Comparison of ENCODE assay signal across 29 cellular contexts in the genomic region with DNA sequence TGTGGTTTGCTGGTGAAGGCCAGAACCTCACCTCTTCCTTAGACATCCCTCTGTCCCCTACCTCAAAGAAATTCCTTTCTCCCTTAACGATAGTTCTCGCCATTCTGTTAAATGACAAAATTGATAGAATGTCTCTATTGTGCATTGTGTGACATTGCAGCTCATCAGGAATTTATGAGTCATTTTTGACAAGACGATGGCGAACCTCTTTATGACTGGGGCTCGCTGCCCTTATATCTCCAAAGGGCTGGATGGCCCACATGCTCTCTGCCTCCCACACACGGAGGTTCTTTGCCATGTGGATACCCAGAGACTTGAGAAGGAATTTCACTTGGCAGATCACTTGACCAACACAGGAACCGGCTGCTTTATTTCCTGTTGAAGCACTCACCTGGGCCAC.
"Had no signal": no experiment of that assay in that cellular context is flagged by ENCODE, and none has a peak within 500 bp of the region (broad histone marks: within the 10 kb centered on the region; RNA-seq: fewer than 3 reads in every experiment).

No MANE protein-coding gene starts in this region.

- H3K4me1 ChIP-seq: colonic mucosa had no signal

- ATAC-seq: activated CD8-positive, alpha-beta T cell treated with anti-CD3 and anti-CD28 coated beads for 36 hours; activated T-cell treated with anti-CD3 and anti-CD28 coated beads, Interleukin-2, amount 50 U/mL, for 4 hours; activated T-helper 17 cell treated with anti-CD3 and anti-CD28 coated beads, Interleukin-2, amount 50 U/mL, for 72 hours; gastroesophageal sphincter; heart right ventricle had no signal

- H3K27ac ChIP-seq: cardiac muscle cell, colonic mucosa, epithelial cell of prostate, esophagus squamous epithelium, gastroesophageal sphincter, heart right ventricle had no signal

- H3K4me3 ChIP-seq: cardiac muscle cell, colonic mucosa, esophagus squamous epithelium, gastroesophageal sphincter, heart right ventricle had no signal

- DNase-seq: activated CD4-positive, alpha-beta T cell treated with anti-CD3 and anti-CD28 coated beads for 4 hours; activated CD4-positive, alpha-beta T cell treated with anti-CD3 and anti-CD28 coated beads, Interleukin-2, amount 50 U/mL, for 1 hour; activated CD4-positive, alpha-beta T cell treated with anti-CD3 and anti-CD28 coated beads, Interleukin-2, amount 50 U/mL, for 48 hours; activated CD4-positive, CD25-positive, alpha-beta regulatory T cell; activated CD4-positive, CD25-positive, alpha-beta regulatory T cell treated with anti-CD3 and anti-CD28 coated beads, Interleukin-2, amount 50 U/mL, for 72 hours; activated CD8-positive, alpha-beta memory T cell treated with anti-CD3 and anti-CD28 coated beads for 24 hours; activated CD8-positive, alpha-beta T cell treated with anti-CD3 and anti-CD28 coated beads for 36 hours; activated effector memory CD4-positive, alpha-beta T cell treated with Interleukin-2 at 50 U/mL for 16 hours; activated gamma-delta T cell treated with Interleukin-2 at 50 U/mL for 16 hours; activated naive CD4-positive, alpha-beta T cell treated with anti-CD3 and anti-CD28 coated beads, Interleukin-2, amount 50 U/mL, for 16 hours; activated naive CD4-positive, alpha-beta T cell treated with Interleukin-2 at 50 U/mL for 16 hours; activated T-cell treated with anti-CD3 and anti-CD28 coated beads, Interleukin-2, amount 50 U/mL, for 4 hours; amniotic stem cell; anterior cingulate cortex; central memory CD4-positive, alpha-beta T cell; cerebellar nuclear complex; colonic mucosa; effector CD8-positive, alpha-beta T cell; esophagus squamous epithelium; foreskin melanocyte; heart right ventricle; T-helper 2 cell had no signal

- H3K27me3 ChIP-seq: cardiac muscle cell, colonic mucosa, gastroesophageal sphincter, heart right ventricle had no signal

- H3K36me3 ChIP-seq: cardiac muscle cell, colonic mucosa, esophagus squamous epithelium, gastroesophageal sphincter, heart right ventricle had no signal

- H3K9me3 ChIP-seq: colonic mucosa, esophagus squamous epithelium, gastroesophageal sphincter, heart right ventricle had no signal

- FAIRE-seq: astrocyte, endometrium, endothelial cell of umbilical vein had no signal
